In genomic region chr12:55142896-55143870, GRCh38 we compare ENCODE assay signal across 8 cellular contexts. TPM values are rescaled to one million over a fixed set of nuclear protein-coding genes. Genes with fewer than 3 reads are reported as not detected.
DNase-seq lines count a peak whose midpoint lies in the region; ATAC-seq and TF ChIP-seq lines count a peak whose summit lies in the region.

No MANE protein-coding gene starts in this region.

- no peaks in the 10 kb centered on the region for H3K36me3 Mint-ChIP-seq in CD14-positive monocyte
- no peaks in the 10 kb centered on the region for H3K36me3 Mint-ChIP-seq in neural crest cell (ENCODE audit: low read depth)

- H3K9me3 Mint-ChIP-seq in CD14-positive monocyte (no peaks in the 10 kb centered on the region), neural crest cell (peaks cover 6% of the 10 kb centered on the region)

- H3K4me3 Mint-ChIP-seq in CD14-positive monocyte, result no peak overlapping the region
- no peak overlapping the region for H3K4me3 Mint-ChIP-seq in neural crest cell

- H3K27ac Mint-ChIP-seq in CD14-positive monocyte, result no peak overlapping the region
- no peak overlapping the region for H3K27ac Mint-ChIP-seq in neural crest cell (ENCODE audit: unreplicated experiment)

- H3K4me3 ChIP-seq in epithelial cell of esophagus (ENCODE audit: low read length), result no peak overlapping the region

- intact Hi-C loops in CD14-positive monocyte (cut with micrococcal nuclease), result no loop called here

- H3K4me1 Mint-ChIP-seq in CD14-positive monocyte, result no peaks in the 10 kb centered on the region
- H3K4me1 Mint-ChIP-seq in neural crest cell, result no peaks in the 10 kb centered on the region

- ATAC-seq in GM18519 (IDR thresholded peaks at IDR 0.05; ENCODE audit: low FRiP score, unreplicated experiment), result no peak
- ATAC-seq in GM19395 (IDR thresholded peaks at IDR 0.05; ENCODE audit: unreplicated experiment), result no peak

- DNase-seq in CD14-positive monocyte (ENCODE audit: low spot score) (no peak), GM19238 (ENCODE audit: insufficient read length, low spot score) (peak; percentile 1), NCI-H2107 treated with DMSO at 0.1 percent for 48 hours (lab: John Stamatoyannopoulos, UW; ENCODE audit: unreplicated experiment) (peak; percentile 24), epithelial cell of esophagus (ENCODE audit: low read depth) (peak; percentile 61), neural crest cell (ENCODE audit: low read depth, low spot score) (peak; percentile 63)
- peak; percentile 27 to 55 for DNase-seq in activated CD4-positive, alpha-beta T cell treated with anti-CD3 and anti-CD28 coated beads for 4 hours

- H3K27me3 Mint-ChIP-seq in CD14-positive monocyte (ENCODE audit: low read depth in 3 of 3) (peaks cover 4 to 16% (median 4%) of the 10 kb centered on the region in 3 donors), neural crest cell (ENCODE audit: low read depth) (peaks cover 3% of the 10 kb centered on the region)

- TF ChIP-seq CTCF in CD14-positive monocyte (IDR thresholded peaks at IDR 0.05) (peak; percentile 81), epithelial cell of esophagus (IDR thresholded peaks at IDR 0.05; ENCODE audit: insufficient read depth, low read depth, low read length, missing control alignments) (peak; percentile 85), neural crest cell (conservative IDR thresholded peaks at IDR 0.05) (peak; percentile 82)

RNA-seq across cellular contexts. Expression of gene OR9K2, which starts 17.0 kb away (rescaled TPM):
- polyA plus RNA-seq in CD14-positive monocyte, result not detected
- not detected in 2 replicates for total RNA-seq in neural crest cell
